8 cellular contexts compared by ENCODE assay signal in the genomic region with DNA sequence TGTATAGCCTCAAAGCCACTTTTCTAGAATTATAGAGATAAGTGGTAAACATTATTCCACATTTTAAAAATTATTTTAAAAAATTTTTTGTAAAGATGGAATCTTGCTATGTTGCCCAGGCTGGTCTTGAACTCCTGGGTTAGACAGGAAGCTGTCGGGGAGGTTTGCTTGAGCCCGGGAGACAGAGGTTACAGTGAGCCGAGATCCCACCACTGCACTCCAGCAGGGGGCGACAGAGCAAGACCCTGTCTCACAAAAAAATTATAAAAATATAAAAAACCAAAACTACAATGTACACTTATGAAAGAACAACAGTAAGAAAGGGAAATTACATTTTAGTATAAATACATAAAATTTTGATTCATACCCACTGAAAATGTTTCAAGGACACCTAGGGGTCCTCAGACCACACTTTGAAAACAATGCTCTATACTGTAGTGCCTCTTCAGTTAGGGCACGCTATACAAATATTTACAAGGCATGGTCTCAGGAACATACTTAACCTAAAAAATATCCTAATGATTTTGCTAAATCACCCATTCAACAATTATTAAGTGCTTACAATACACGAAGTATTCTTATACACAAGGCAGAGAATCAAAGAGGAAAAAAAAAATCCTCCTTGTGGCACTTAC.
A peak's percentile ranks its signal among the peaks of the same experiment; 100 is the strongest.
DNase-seq lines count a peak whose midpoint lies in the region; ATAC-seq, FAIRE-seq and TF ChIP-seq lines count a peak whose summit lies in the region.

No MANE protein-coding gene starts in this region.

- no peak for FAIRE-seq in astrocyte (lab: Jason Lieb, UNC)

- H2AFZ ChIP-seq in astrocyte (ENCODE audit: low read depth, low read length), result no peak overlapping the region

- peaks cover 7% of the 10 kb centered on the region for H3K36me3 Mint-ChIP-seq in astrocyte (ENCODE audit: low read depth, unreplicated experiment)

- peak overlapping the region; percentile 70 for H3K27ac Mint-ChIP-seq in astrocyte (ENCODE audit: unreplicated experiment)

- H3K9me3 ChIP-seq in astrocyte (ENCODE audit: insufficient read depth, low read depth, low read length), result no peaks in the 10 kb centered on the region

- intact Hi-C loops in left colon (cut with DNase I, micrococcal nuclease), result loop anchor here in 1 of 2 donors (5.0 kb wide), 1 partner anchor 122 kb away; no protein-coding TSS in a partner anchor

- no peaks in the 10 kb centered on the region for H3K27me3 ChIP-seq in astrocyte (ENCODE audit: insufficient read depth, low read length)

- H3K9ac ChIP-seq in astrocyte (ENCODE audit: low read length), result no peak overlapping the region

- H3K4me3 Mint-ChIP-seq in astrocyte (ENCODE audit: unreplicated experiment), result no peak overlapping the region

- H3K4me1 Mint-ChIP-seq in astrocyte (ENCODE audit: low read depth, unreplicated experiment), result peaks cover 36% of the 10 kb centered on the region

- H3K36me3 ChIP-seq in astrocyte (ENCODE audit: insufficient read depth, low read length), result no peaks in the 10 kb centered on the region

- peak; percentile 13 for DNase-seq in NCI-H2227 (lab: John Stamatoyannopoulos, UW; ENCODE audit: unreplicated experiment)
- DNase-seq in NCI-H2227 treated with DMSO at 0.1 percent for 48 hours (lab: John Stamatoyannopoulos, UW), result no peak
- DNase-seq in T-helper 9 cell, result peak; percentile 72
- DNase-seq in astrocyte (ENCODE audit: low read depth), result no peak
- DNase-seq in left colon, result peak in 1 of 2 donors; percentile 72
- DNase-seq in stimulated activated CD8-positive, alpha-beta memory T cell treated with anti-CD3 and anti-CD28 coated beads, Interleukin-12 subunit alpha, Interleukin-12 subunit beta, amount 100 ng/mL, for 24 hours (ENCODE audit: extremely low read depth), result peak; percentile 14

- TF ChIP-seq CTCF in astrocyte (IDR thresholded peaks at IDR 0.05; ENCODE audit: insufficient read depth, low read depth, low read length), result peak; percentile 64

- no peaks in the 10 kb centered on the region for H3K9me3 Mint-ChIP-seq in astrocyte (ENCODE audit: unreplicated experiment)

- H3K4me1 ChIP-seq in astrocyte (ENCODE audit: insufficient read depth, low read length), result peaks cover 13% of the 10 kb centered on the region

- no peaks in the 10 kb centered on the region for H3K27me3 Mint-ChIP-seq in astrocyte (ENCODE audit: low read depth, unreplicated experiment)

- H3K4me2 ChIP-seq in astrocyte (ENCODE audit: low read length), result no peak overlapping the region

- H3K4me3 ChIP-seq in astrocyte (ENCODE audit: insufficient read depth, low read depth, low read length), result no peak overlapping the region

- peaks cover 13% of the 10 kb centered on the region for H4K20me1 ChIP-seq in astrocyte (ENCODE audit: insufficient read depth, low read length)

- H3K27ac ChIP-seq in astrocyte (ENCODE audit: low read depth, low read length), result no peak overlapping the region

- ATAC-seq in left colon, result peak; percentile 45
- no peak for ATAC-seq in HG02885 (IDR thresholded peaks at IDR 0.05; ENCODE audit: poor library complexity, unreplicated experiment)
- ATAC-seq in HG03342 (IDR thresholded peaks at IDR 0.05; ENCODE audit: unreplicated experiment), result no peak

- H3K79me2 ChIP-seq in astrocyte (ENCODE audit: insufficient read depth, low read length), result peaks cover 88% of the 10 kb centered on the region

Comparison
In these comparisons a context has a peak if more than half of its experiments do, and no peak if none do; other contexts are left out.
1. DNase-seq: peak in NCI-H2227 (single experiment), T-helper 9 cell (single experiment) and stimulated activated CD8-positive, alpha-beta memory T cell treated with anti-CD3 and anti-CD28 coated beads, Interleukin-12 subunit alpha, Interleukin-12 subunit beta, amount 100 ng/mL, for 24 hours (single experiment); none in NCI-H2227 treated with DMSO at 0.1 percent for 48 hours (single experiment) and astrocyte (single experiment).